ENCODE assay signal across 22 cellular contexts in the genomic region with DNA sequence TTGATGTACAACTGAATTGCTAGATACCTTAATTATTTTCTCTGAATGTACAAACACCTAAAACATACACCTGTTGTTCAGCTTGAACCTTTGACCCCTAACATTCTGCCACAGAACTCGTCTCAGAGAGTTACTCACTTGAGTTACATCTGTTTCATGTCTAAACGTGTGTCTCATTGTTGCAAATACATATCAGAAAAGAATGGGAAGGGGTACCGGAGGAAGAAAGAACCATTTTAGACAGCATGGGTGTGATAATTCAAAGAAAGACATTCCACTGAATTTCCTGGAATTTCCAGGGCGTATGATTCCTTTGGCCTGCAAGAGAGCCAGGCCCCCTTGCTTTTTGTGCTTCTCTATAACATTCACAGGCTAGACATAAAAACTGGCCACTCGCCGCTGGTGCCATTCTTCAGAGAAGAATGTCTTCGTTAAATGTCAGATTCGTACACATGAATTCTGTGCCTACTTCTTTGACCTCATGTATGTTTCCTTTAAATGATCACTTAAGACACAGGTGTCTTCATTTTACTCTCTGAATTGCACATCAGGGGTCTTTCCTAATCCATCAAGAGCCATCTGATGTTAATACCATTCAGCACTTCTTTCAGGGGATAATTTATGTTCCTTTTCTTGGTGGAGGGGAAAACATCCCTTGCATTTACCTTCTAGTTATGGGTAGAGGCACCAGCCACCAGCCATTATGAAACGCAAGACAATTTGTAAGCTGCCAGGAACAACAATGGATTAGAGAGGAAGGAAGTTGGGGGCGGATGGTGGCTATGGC. TPM values are rescaled to one million over a fixed set of nuclear protein-coding genes. Genes with fewer than 3 reads are reported as not detected.
DNase-seq lines count a peak whose midpoint lies in the region; ATAC-seq, FAIRE-seq and TF ChIP-seq lines count a peak whose summit lies in the region.
"Had no signal": no experiment of that assay in that cellular context is flagged by ENCODE, and none has a peak within 500 bp of the region (broad histone marks: within the 10 kb centered on the region; RNA-seq: fewer than 3 reads in every experiment).

No MANE protein-coding gene starts in this region.

- H3K9me3 ChIP-seq in astrocyte (ENCODE audit: insufficient read depth, low read depth, low read length) (no peaks in the 10 kb centered on the region), mesenchymal stem cell (ENCODE audit: control insufficient read depth, low read length) (no peaks in the 10 kb centered on the region)
- H3K9me3 ChIP-seq: body of pancreas, testis had no signal

- no peak overlapping the region for H2BK120ac ChIP-seq in mesenchymal stem cell (ENCODE audit: low read depth, low read length)

- H3K36me3 Mint-ChIP-seq in astrocyte (ENCODE audit: low read depth, unreplicated experiment) = peaks cover 32% of the 10 kb centered on the region

- H3K23ac ChIP-seq in mesenchymal stem cell (ENCODE audit: low read length in 2 of 2) = no peak overlapping the region

- H2BK15ac ChIP-seq in mesenchymal stem cell (ENCODE audit: low read depth, poor library complexity, severe bottlenecking) = no peak overlapping the region

- 93% methylated on average over 10 of the region's 10 CpGs for WGBS in mesenchymal stem cell

- peak; percentile 60 for DNase-seq in DMS53 (lab: John Stamatoyannopoulos, UW)
- no peak for DNase-seq in DMS53 treated with DMSO at 0.1 percent for 48 hours (lab: John Stamatoyannopoulos, UW; ENCODE audit: unreplicated experiment)
- peak; percentile 10 for DNase-seq in GDM1 (lab: John Stamatoyannopoulos, UW)
- no peak for DNase-seq in astrocyte (ENCODE audit: low read depth)
- DNase-seq in mesenchymal stem cell = peak; percentile 52
- DNase-seq in NCI-H82 (lab: John Stamatoyannopoulos, UW) = no peak
- DNase-seq: activated CD4-positive, alpha-beta T cell treated with anti-CD3 and anti-CD28 coated beads for 1 hour; activated CD8-positive, alpha-beta memory T cell treated with anti-CD3 and anti-CD28 coated beads, Interleukin-2, amount 10 ng/mL, durations not matched to agents 7 days and 5 days; activated naive CD4-positive, alpha-beta T cell treated with anti-CD3 and anti-CD28 coated beads, Interleukin-2, amount 50 U/mL, for 16 hours; body of pancreas; kidney glomerular epithelial cell; NCI-H2171; nucleus accumbens; stimulated activated CD4-positive, alpha-beta T cell treated with anti-CD3 and anti-CD28 coated beads, Interleukin-2, amount 100 ng/mL, for 24 hours; testis had no signal

- H3K36me3 ChIP-seq in astrocyte (ENCODE audit: insufficient read depth, low read length) (peaks cover 5% of the 10 kb centered on the region), mesenchymal stem cell (ENCODE audit: control insufficient read depth in 1 of 2, insufficient read depth in 2 of 2, low read depth in 1 of 2, low read length in 2 of 2) (peaks cover 25 to 49% of the 10 kb centered on the region in 2 experiments)

- H3K4me1 Mint-ChIP-seq in astrocyte (ENCODE audit: low read depth, unreplicated experiment) = peaks cover 10% of the 10 kb centered on the region

- no peak overlapping the region for H2AK5ac ChIP-seq in mesenchymal stem cell (ENCODE audit: low read length, severe bottlenecking)

- no peak for FAIRE-seq in astrocyte (lab: Jason Lieb, UNC)
- FAIRE-seq: colon, D721Med had no signal

- H3K9me3 Mint-ChIP-seq in astrocyte (ENCODE audit: unreplicated experiment) = no peaks in the 10 kb centered on the region
- H3K9me3 Mint-ChIP-seq: stimulated activated effector memory CD8-positive, alpha-beta T cell treated with anti-CD3 and anti-CD28 coated beads, Interleukin-12 subunit alpha, Interleukin-12 subunit beta, amount 100 ng/mL, for 72 hours had no signal

- H3K9ac ChIP-seq in astrocyte (ENCODE audit: low read length) (no peak overlapping the region), mesenchymal stem cell (ENCODE audit: low read length) (no peak overlapping the region)

- no peak overlapping the region for H2BK5ac ChIP-seq in mesenchymal stem cell (ENCODE audit: low read depth, low read length, poor library complexity, severe bottlenecking)

- peaks cover 3% of the 10 kb centered on the region for H4K20me1 ChIP-seq in astrocyte (ENCODE audit: insufficient read depth, low read length)

- no peak for ATAC-seq in HG02852 (IDR thresholded peaks at IDR 0.05; ENCODE audit: unreplicated experiment)
- ATAC-seq in GM21619 (IDR thresholded peaks at IDR 0.05; ENCODE audit: unreplicated experiment) = no peak

- no peaks in the 10 kb centered on the region for H3K4me1 ChIP-seq in astrocyte (ENCODE audit: insufficient read depth, low read length)
- H3K4me1 ChIP-seq in mesenchymal stem cell (ENCODE audit: control insufficient read depth, insufficient read depth, low read depth, low read length) = no peaks in the 10 kb centered on the region
- H3K4me1 ChIP-seq: body of pancreas, testis had no signal

- H3K4me3 ChIP-seq in astrocyte (ENCODE audit: insufficient read depth, low read depth, low read length) (no peak overlapping the region), mesenchymal stem cell (ENCODE audit: insufficient read depth in 1 of 2, low read depth in 1 of 2, low read length in 2 of 2) (no peak overlapping the region)
- H3K4me3 ChIP-seq: body of pancreas, skin epidermis, testis had no signal

- H3K4me3 Mint-ChIP-seq in astrocyte (ENCODE audit: unreplicated experiment) = no peak overlapping the region
- H3K4me3 Mint-ChIP-seq: activated CD8-positive, alpha-beta memory T cell treated with anti-CD3 and anti-CD28 coated beads, Interleukin-2, amount 10 ng/mL, durations not matched to agents 7 days and 5 days; stimulated activated effector memory CD8-positive, alpha-beta T cell treated with anti-CD3 and anti-CD28 coated beads, Interleukin-12 subunit alpha, Interleukin-12 subunit beta, amount 100 ng/mL, for 72 hours had no signal

- no peak overlapping the region for H3K4ac ChIP-seq in mesenchymal stem cell (ENCODE audit: low read depth in 1 of 2, low read length in 2 of 2)

- H2AFZ ChIP-seq in astrocyte (ENCODE audit: low read depth, low read length) (no peak overlapping the region), mesenchymal stem cell (ENCODE audit: low read depth, low read length) (no peak overlapping the region)

- no peak overlapping the region for H4K91ac ChIP-seq in mesenchymal stem cell (ENCODE audit: low read length)

- H3K27ac ChIP-seq in astrocyte (ENCODE audit: low read depth, low read length) = no peak overlapping the region
- H3K27ac ChIP-seq in mesenchymal stem cell (ENCODE audit: low read length, poor library complexity, severe bottlenecking) = no peak overlapping the region
- H3K27ac ChIP-seq: body of pancreas, HL-60, skin epidermis, testis had no signal

- no peak overlapping the region for H4K8ac ChIP-seq in mesenchymal stem cell (ENCODE audit: low read length)

- H3K79me1 ChIP-seq in mesenchymal stem cell (replicated peaks; ENCODE audit: low read length, poor library complexity, severe bottlenecking) = no peaks in the 10 kb centered on the region

- H3K79me2 ChIP-seq in astrocyte (ENCODE audit: insufficient read depth, low read length) = no peaks in the 10 kb centered on the region

- H3K27me3 Mint-ChIP-seq in astrocyte (ENCODE audit: low read depth, unreplicated experiment) = peaks cover 15% of the 10 kb centered on the region

- no peaks in the 10 kb centered on the region for H3K27me3 ChIP-seq in astrocyte (ENCODE audit: insufficient read depth, low read length)
- H3K27me3 ChIP-seq in mesenchymal stem cell (ENCODE audit: control insufficient read depth in 1 of 2, insufficient read depth in 1 of 2, low read length in 2 of 2) = peaks cover 17% of the 10 kb centered on the region in 2 experiments
- H3K27me3 ChIP-seq: body of pancreas, testis had no signal

- no peak overlapping the region for H3K14ac ChIP-seq in mesenchymal stem cell (ENCODE audit: low read length in 2 of 2)

- TF ChIP-seq CTCF in astrocyte (IDR thresholded peaks at IDR 0.05; ENCODE audit: insufficient read depth, low read depth, low read length) = no peak

- no peak overlapping the region for H3K18ac ChIP-seq in mesenchymal stem cell (ENCODE audit: low read depth in 1 of 2, low read length in 2 of 2)

- H3K27ac Mint-ChIP-seq in astrocyte (ENCODE audit: unreplicated experiment) = peak overlapping the region; percentile 13
- H3K27ac Mint-ChIP-seq: activated CD8-positive, alpha-beta memory T cell treated with anti-CD3 and anti-CD28 coated beads, Interleukin-2, amount 10 ng/mL, durations not matched to agents 7 days and 5 days; stimulated activated effector memory CD8-positive, alpha-beta T cell treated with anti-CD3 and anti-CD28 coated beads, Interleukin-12 subunit alpha, Interleukin-12 subunit beta, amount 100 ng/mL, for 72 hours had no signal

- H2BK12ac ChIP-seq in mesenchymal stem cell (ENCODE audit: low read length in 2 of 2) = no peak overlapping the region

- H3K4me2 ChIP-seq in astrocyte (ENCODE audit: low read length) (no peak overlapping the region), mesenchymal stem cell (ENCODE audit: low read length, poor library complexity, severe bottlenecking) (no peak overlapping the region)

RNA-seq across cellular contexts. Expression of gene ATF3, which starts 12.7 kb away (rescaled TPM):
- 72.5 and 87.6 TPM in 2 replicates for total RNA-seq in astrocyte
- polyA plus RNA-seq in mesenchymal stem cell (2013, experiment 1 of 2) = 11.5 TPM
- 9.7 TPM for polyA plus RNA-seq in mesenchymal stem cell (2013, experiment 2 of 2)

Comparison
In these comparisons a context has a peak if more than half of its experiments do, and no peak if none do; other contexts are left out.
1. DNase-seq: peak in DMS53 (single experiment), GDM1 (single experiment) and mesenchymal stem cell (single experiment); none in DMS53 treated with DMSO at 0.1 percent for 48 hours (single experiment), astrocyte (single experiment) and NCI-H82 (single experiment).